Comparison of ENCODE assay signal across 31 cellular contexts in the genomic region with DNA sequence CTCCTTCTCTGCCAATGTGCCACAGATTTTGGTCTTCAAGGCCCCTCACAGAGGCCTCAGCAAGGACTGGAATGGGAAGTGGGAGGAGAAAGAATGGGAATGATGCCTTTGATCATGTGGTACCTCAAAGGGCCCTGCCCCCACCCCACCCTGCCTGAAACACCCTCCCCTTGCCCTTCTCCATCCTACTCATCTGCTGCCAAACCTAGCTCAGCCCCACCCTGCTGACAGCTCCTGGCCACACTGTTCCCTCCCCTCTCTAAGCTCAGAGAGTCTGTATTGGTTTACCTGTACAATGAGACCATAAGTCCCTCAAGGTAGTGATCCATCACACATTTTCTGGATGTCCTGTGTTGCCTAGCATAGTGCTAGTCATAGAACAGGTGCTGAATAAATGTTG. TPM values are rescaled to one million over a fixed set of nuclear protein-coding genes. Genes with fewer than 3 reads are reported as not detected.
"Had no signal": no experiment of that assay in that cellular context is flagged by ENCODE, and none has a peak within 500 bp of the region (broad histone marks: within the 10 kb centered on the region; RNA-seq: fewer than 3 reads in every experiment).

No MANE protein-coding gene starts in this region.

- H2AFZ ChIP-seq: neural progenitor cell had no signal

- H3K9me3 ChIP-seq: adrenal gland, body of pancreas, esophagus muscularis mucosa, left lung, lower lobe of right lung, spleen, testis, transverse colon had no signal

- H3K4me1 ChIP-seq: adrenal gland, body of pancreas, esophagus muscularis mucosa, neural progenitor cell, testis had no signal

- H3K36me3 ChIP-seq: adrenal gland, esophagus muscularis mucosa, left lung, neural progenitor cell, spleen, transverse colon had no signal

- H3K4me2 ChIP-seq: neural progenitor cell had no signal

- H3K4me3 ChIP-seq: adrenal gland, body of pancreas, coronary artery, dorsolateral prefrontal cortex, esophagus muscularis mucosa, left lung, lower lobe of right lung, neural progenitor cell, spleen, testis, transverse colon had no signal

- H3K27ac ChIP-seq: adrenal gland, body of pancreas, coronary artery, dorsolateral prefrontal cortex, esophagus muscularis mucosa, left lung, lower lobe of right lung, neural progenitor cell, spleen, testis, transverse colon had no signal

- H3K9ac ChIP-seq: neural progenitor cell had no signal

- DNase-seq: activated CD4-positive, alpha-beta T cell treated with anti-CD3 and anti-CD28 coated beads for 36 hours; activated CD4-positive, CD25-positive, alpha-beta regulatory T cell; activated CD8-positive, alpha-beta memory T cell treated with anti-CD3 and anti-CD28 coated beads, Interleukin-2, amount 10 ng/mL, durations not matched to agents 7 days and 5 days; activated CD8-positive, alpha-beta T cell treated with anti-CD3 and anti-CD28 coated beads, Interleukin-2, amount 10 ng/mL, durations not matched to agents 7 days and 5 days; activated naive CD4-positive, alpha-beta T cell treated with Interleukin-2 at 50 U/mL for 16 hours; activated naive CD8-positive, alpha-beta T cell treated with anti-CD3 and anti-CD28 coated beads for 36 hours; activated T-cell treated with anti-CD3 and anti-CD28 coated beads, Interleukin-2, amount 50 U/mL, for 48 hours; adrenal gland; body of pancreas; dorsolateral prefrontal cortex; effector memory CD4-positive, alpha-beta T cell; left lung; lower lobe of right lung; mesendoderm; natural killer cell; posterior cingulate gyrus; right cardiac atrium; spleen; stimulated activated CD4-positive, alpha-beta T cell treated with anti-CD3 and anti-CD28 coated beads, Interleukin-2, amount 100 ng/mL, for 48 hours; stimulated activated naive CD4-positive, alpha-beta T cell treated with Interleukin-2 at 50 U/mL for 16 hours; T-helper 2 cell; testis; transverse colon had no signal

- FAIRE-seq: frontal cortex had no signal

- H3K27me3 ChIP-seq: adrenal gland, body of pancreas, neural progenitor cell, testis, transverse colon had no signal

- ATAC-seq: activated CD4-positive, alpha-beta T cell treated with anti-CD3 and anti-CD28 coated beads for 36 hours; activated CD8-positive, alpha-beta memory T cell treated with anti-CD3 and anti-CD28 coated beads, Interleukin-2, amount 10 ng/mL, durations not matched to agents 7 days and 5 days; activated CD8-positive, alpha-beta T cell treated with anti-CD3 and anti-CD28 coated beads, Interleukin-2, amount 10 ng/mL, durations not matched to agents 7 days and 5 days; body of pancreas; left lung; lower lobe of right lung; natural killer cell; right cardiac atrium had no signal

RNA-seq across cellular contexts. Expression of gene NECTIN4, which starts 12.9 kb away (rescaled TPM):
- total RNA-seq: activated CD4-positive, alpha-beta T cell treated with anti-CD3 and anti-CD28 coated beads for 36 hours; activated CD8-positive, alpha-beta T cell treated with anti-CD3 and anti-CD28 coated beads, Interleukin-2, amount 10 ng/mL, durations not matched to agents 7 days and 5 days; adrenal gland; cardiac septum; cerebellum; esophagus muscularis mucosa; frontal cortex; right cardiac atrium; spleen had no signal
- polyA plus RNA-seq: aorta had no signal

RNA-seq across cellular contexts. Expression of gene KLHDC9, which starts 21.8 kb away (rescaled TPM):
- total RNA-seq: mononuclear cell had no signal
